10 cellular contexts compared by ENCODE assay signal in the genomic region with DNA sequence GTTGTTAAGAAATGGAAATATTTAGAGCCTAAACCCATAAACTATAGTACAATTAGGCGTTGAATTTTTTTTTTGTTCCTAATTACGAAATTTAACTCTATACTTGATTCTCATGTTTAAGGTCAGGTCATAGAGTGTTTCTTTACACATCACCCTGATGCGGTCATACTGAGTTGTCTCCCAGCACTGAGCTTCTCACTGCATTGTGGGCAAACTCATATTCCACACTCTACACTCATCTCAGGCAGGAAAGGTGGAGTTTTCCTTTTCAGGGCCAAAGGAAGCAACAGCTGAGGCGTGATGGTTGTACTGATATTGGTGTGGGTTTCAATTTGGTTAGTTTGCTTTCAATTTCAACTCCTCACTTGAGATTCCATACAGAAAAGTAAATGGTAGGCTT.
DNase-seq lines count a peak whose midpoint lies in the region; ATAC-seq, FAIRE-seq and TF ChIP-seq lines count a peak whose summit lies in the region.
"Had no signal": no experiment of that assay in that cellular context is flagged by ENCODE, and none has a peak within 500 bp of the region (broad histone marks: within the 10 kb centered on the region; RNA-seq: fewer than 3 reads in every experiment).

No MANE protein-coding gene starts in this region.

- H3K36me3 ChIP-seq in thoracic aorta (no peaks in the 10 kb centered on the region), ovary (no peaks in the 10 kb centered on the region)

- H3K36me3 Mint-ChIP-seq in chondrocyte (ENCODE audit: low read depth): peaks cover 4% of the 10 kb centered on the region

- peak overlapping the region; percentile 29 for H3K4me3 ChIP-seq in thoracic aorta
- H3K4me3 ChIP-seq in ovary: no peak overlapping the region

- peaks cover 32 to 79% of the 10 kb centered on the region in 2 donors for H3K4me1 ChIP-seq in thoracic aorta (ENCODE audit: control insufficient read depth in 1 of 2, low read depth in 2 of 2)
- H3K4me1 ChIP-seq in ovary (ENCODE audit: insufficient read depth): peaks cover 2% of the 10 kb centered on the region

- peak overlapping the region; percentile 52 for H3K4me3 Mint-ChIP-seq in chondrocyte (ENCODE audit: unreplicated experiment)

- no peak for TF ChIP-seq EP300 in ovary (IDR thresholded peaks at IDR 0.05)

- peak overlapping the region; percentile 83 for H3K27ac Mint-ChIP-seq in chondrocyte (ENCODE audit: unreplicated experiment)

- no peak for FAIRE-seq in HTR-8/SVneo (lab: Jason Lieb, UNC)
- FAIRE-seq: G401.6 had no signal

- H3K9me3 ChIP-seq in thoracic aorta: no peaks in the 10 kb centered on the region
- H3K9me3 ChIP-seq in ovary: no peaks in the 10 kb centered on the region

- peak overlapping the region; percentile 75 to 85 for H3K27ac ChIP-seq in thoracic aorta
- H3K27ac ChIP-seq in ovary: no peak overlapping the region

- no peaks in the 10 kb centered on the region for H3K27me3 ChIP-seq in thoracic aorta (replicated peaks; ENCODE audit: insufficient read depth)
- H3K27me3 ChIP-seq in ovary: no peaks in the 10 kb centered on the region

- H3K27me3 Mint-ChIP-seq in chondrocyte (ENCODE audit: low read depth): no peaks in the 10 kb centered on the region

- intact Hi-C loops in ovary (cut with DNase I): no loop called here
- intact Hi-C loops in head of caudate nucleus (cut with DNase I): no loop called here

- 34 to 50% (median 41%) methylated on average over 4 of the region's 4 CpGs for WGBS in ovary, 3 donors

- TF ChIP-seq POLR2A in ovary (IDR thresholded peaks at IDR 0.05): no peak

- DNase-seq in HTR-8/SVneo (ENCODE audit: insufficient read length, low spot score): peak; percentile 7
- DNase-seq in chondrocyte (ENCODE audit: low spot score): no peak
- peak; percentile 16 for DNase-seq in kidney tubule cell (ENCODE audit: low spot score)
- DNase-seq in thoracic aorta (ENCODE audit: low spot score): no peak
- DNase-seq in ovary: no peak
- no peak for DNase-seq in activated CD4-positive, alpha-beta T cell treated with anti-CD3 and anti-CD28 coated beads, Interleukin-2, amount 50 U/mL, for 1 hour
- DNase-seq in NCI-H2029 treated with DMSO at 0.1 percent for 48 hours (lab: John Stamatoyannopoulos, UW): no peak
- no peak for DNase-seq in head of caudate nucleus
- DNase-seq: activated CD4-positive, alpha-beta T cell treated with anti-CD3 and anti-CD28 coated beads, Interleukin-2, amount 50 U/mL, for 4 hours had no signal

- H3K9me3 Mint-ChIP-seq in chondrocyte (ENCODE audit: low read depth): peaks cover 7% of the 10 kb centered on the region

- ATAC-seq in thoracic aorta (ENCODE audit: insufficient number of reproducible peaks, low FRiP score, low read depth): peak; percentile 33

- no peak for TF ChIP-seq CTCF in chondrocyte (IDR thresholded peaks at IDR 0.05)
- TF ChIP-seq CTCF in thoracic aorta (IDR thresholded peaks at IDR 0.05): no peak
- TF ChIP-seq CTCF in ovary (IDR thresholded peaks at IDR 0.05): no peak

- peaks cover 57% of the 10 kb centered on the region for H3K4me1 Mint-ChIP-seq in chondrocyte (ENCODE audit: low read depth)

Comparison
In these comparisons a context has a peak if more than half of its experiments do, and no peak if none do; other contexts are left out.
1. DNase-seq: peak in HTR-8/SVneo (single experiment) and kidney tubule cell (single experiment); none in chondrocyte (single experiment), thoracic aorta (single experiment), ovary (0 of 5), activated CD4-positive, alpha-beta T cell treated with anti-CD3 and anti-CD28 coated beads, Interleukin-2, amount 50 U/mL, for 1 hour (single experiment), NCI-H2029 treated with DMSO at 0.1 percent for 48 hours (single experiment) and head of caudate nucleus (0 of 42).
2. H3K27ac ChIP-seq: peak in thoracic aorta (2 of 2); none in ovary (0 of 2).